In the genomic region with DNA sequence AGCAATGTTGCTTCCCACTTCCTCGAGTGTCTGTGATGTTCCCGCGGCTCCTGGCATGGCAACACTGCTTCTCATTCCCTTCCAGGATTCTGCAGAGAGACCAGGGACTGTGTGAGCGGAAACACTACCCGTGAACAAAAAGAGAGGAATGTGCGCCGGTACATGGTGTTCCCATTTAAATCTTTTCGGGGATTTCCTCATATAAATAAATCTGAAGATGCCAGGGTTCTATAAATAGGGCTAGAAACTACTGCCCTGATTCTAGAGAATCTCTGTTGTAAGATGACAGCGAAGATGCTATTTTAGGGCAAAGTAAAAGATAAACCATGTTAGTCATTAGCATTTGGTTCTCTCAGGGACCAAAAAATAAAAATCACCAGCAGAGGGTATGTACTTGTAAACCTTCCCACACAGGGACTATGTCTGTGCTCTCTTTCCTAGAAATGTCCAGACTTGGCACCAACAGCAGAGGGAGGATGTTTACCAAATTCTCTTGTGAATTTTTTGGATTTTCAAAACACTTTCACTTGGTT, we compare ENCODE assay signal across 12 cellular contexts.
A peak's percentile ranks its signal among the peaks of the same experiment; 100 is the strongest.
DNase-seq lines count a peak whose midpoint lies in the region; ATAC-seq and TF ChIP-seq lines count a peak whose summit lies in the region.
"Had no signal": no experiment of that assay in that cellular context is flagged by ENCODE, and none has a peak within 500 bp of the region (broad histone marks: within the 10 kb centered on the region; RNA-seq: fewer than 3 reads in every experiment).

No MANE protein-coding gene starts in this region.

- no peaks in the 10 kb centered on the region for H3K9me3 Mint-ChIP-seq in natural killer cell
- peaks cover 0 to 3% (median 0%) of the 10 kb centered on the region in 8 donors for H3K9me3 Mint-ChIP-seq in CD4-positive, alpha-beta memory T cell
- H3K9me3 Mint-ChIP-seq: H9, T-cell had no signal

- peak; percentile 53 for DNase-seq in EL
- peak; percentile 93 to 94 for DNase-seq in cardiac fibroblast (ENCODE audit: low read depth in 2 of 2)
- DNase-seq in islet precursor cell = peak; percentile 19
- DNase-seq in natural killer cell = no peak
- DNase-seq in CD4-positive, alpha-beta memory T cell = no peak
- no peak for DNase-seq in NCI-H1417 treated with DMSO at 0.1 percent for 48 hours (lab: John Stamatoyannopoulos, UW)
- DNase-seq: effector CD4-positive, alpha-beta T cell; H9; NCI-H446; T-cell had no signal

- ATAC-seq in natural killer cell = no peak
- ATAC-seq in HG02870 (IDR thresholded peaks at IDR 0.05; ENCODE audit: unreplicated experiment) = no peak
- ATAC-seq: T-cell had no signal

- H3K4me1 Mint-ChIP-seq in natural killer cell = peaks cover 30 to 31% of the 10 kb centered on the region in 2 donors
- peaks cover 24 to 39% (median 29%) of the 10 kb centered on the region in 4 donors for H3K4me1 Mint-ChIP-seq in CD4-positive, alpha-beta memory T cell

- TF ChIP-seq CTCF in cardiac fibroblast (IDR thresholded peaks at IDR 0.05; ENCODE audit: low read depth, low read length) (peak; percentile 14), natural killer cell (IDR thresholded peaks at IDR 0.05) (no peak)

- H3K27me3 ChIP-seq in skeletal muscle tissue (ENCODE audit: control insufficient read depth in 3 of 3, insufficient read depth in 3 of 3, low read length in 3 of 3) = no peaks in the 10 kb centered on the region
- H3K27me3 ChIP-seq in CD4-positive, alpha-beta memory T cell (ENCODE audit: insufficient read depth, low read length) = no peaks in the 10 kb centered on the region

- H3K9me3 ChIP-seq in skeletal muscle tissue (ENCODE audit: control insufficient read depth in 3 of 3, low read length in 3 of 3) = no peaks in the 10 kb centered on the region
- H3K9me3 ChIP-seq in CD4-positive, alpha-beta memory T cell (ENCODE audit: control insufficient read depth in 1 of 2, low read length in 2 of 2) = no peaks in the 10 kb centered on the region

- no peaks in the 10 kb centered on the region for H3K36me3 Mint-ChIP-seq in natural killer cell
- H3K36me3 Mint-ChIP-seq in CD4-positive, alpha-beta memory T cell = no peaks in the 10 kb centered on the region
- H3K36me3 Mint-ChIP-seq: T-cell had no signal

- H3K27me3 Mint-ChIP-seq in natural killer cell (ENCODE audit: low read depth in 2 of 2) = peaks cover 0 to 5% of the 10 kb centered on the region in 2 donors
- H3K27me3 Mint-ChIP-seq in CD4-positive, alpha-beta memory T cell = no peaks in the 10 kb centered on the region
- H3K27me3 Mint-ChIP-seq: T-cell had no signal

- H3K4me3 Mint-ChIP-seq in natural killer cell = no peak overlapping the region
- no peak overlapping the region for H3K4me3 Mint-ChIP-seq in CD4-positive, alpha-beta memory T cell
- H3K4me3 Mint-ChIP-seq: H9, T-cell had no signal

- peaks cover 0 to 8% (median 0%) of the 10 kb centered on the region in 3 donors for H3K36me3 ChIP-seq in skeletal muscle tissue (ENCODE audit: control insufficient read depth in 3 of 3, insufficient read depth in 3 of 3, low read length in 3 of 3)
- no peaks in the 10 kb centered on the region for H3K36me3 ChIP-seq in CD4-positive, alpha-beta memory T cell (ENCODE audit: insufficient read depth, low read length)

- intact Hi-C loops in natural killer cell (cut with micrococcal nuclease) = no loop called here
- intact Hi-C loops in CD4-positive, alpha-beta memory T cell (cut with micrococcal nuclease) = no loop called here

- CTCF ChIA-PET in CD4-positive, alpha-beta memory T cell (lab: Charles Lee; ENCODE audit: partially characterized antibody) = interaction anchor here (1.1 kb wide), 1 partner anchor 189 kb away, joined by 3 read pairs; no protein-coding TSS in a partner anchor

- H3K27ac ChIP-seq in skeletal muscle tissue (ENCODE audit: low read depth, low read length) = peak overlapping the region; percentile 87
- H3K27ac ChIP-seq in CD4-positive, alpha-beta memory T cell (ENCODE audit: low read depth, low read length) = no peak overlapping the region

- no peak overlapping the region for H3K4me3 ChIP-seq in cardiac fibroblast (replicated peaks in 1 of 2; ENCODE audit: low read depth in 2 of 2, low read length in 2 of 2)
- peak overlapping the region in 1 of 3 donors; percentile 4 for H3K4me3 ChIP-seq in skeletal muscle tissue (ENCODE audit: low read length in 3 of 3)
- no peak overlapping the region for H3K4me3 ChIP-seq in CD4-positive, alpha-beta memory T cell (ENCODE audit: low read length in 2 of 2)

- peaks cover 77 to 99% (median 97%) of the 10 kb centered on the region in 3 donors for H3K4me1 ChIP-seq in skeletal muscle tissue (ENCODE audit: control insufficient read depth in 3 of 3, insufficient read depth in 3 of 3, low read length in 3 of 3)
- peaks cover 31% of the 10 kb centered on the region for H3K4me1 ChIP-seq in CD4-positive, alpha-beta memory T cell (ENCODE audit: insufficient read depth, low read length)

- H3K9ac ChIP-seq in skeletal muscle tissue (ENCODE audit: low read depth in 1 of 3, low read length in 3 of 3) = peak overlapping the region in 2 of 3 donors; percentile 54 to 79

- H3K27ac Mint-ChIP-seq in natural killer cell = no peak overlapping the region
- peak overlapping the region in 1 of 7 donors; percentile 8 for H3K27ac Mint-ChIP-seq in CD4-positive, alpha-beta memory T cell
- H3K27ac Mint-ChIP-seq: T-cell had no signal

- POLR2A ChIA-PET in CD4-positive, alpha-beta memory T cell (lab: Charles Lee; ENCODE audit: partially characterized antibody) = no interaction called here

Comparison
In these comparisons a context has a peak if more than half of its experiments do, and no peak if none do; other contexts are left out.
1. DNase-seq: peak in EL (single experiment), cardiac fibroblast (2 of 2) and islet precursor cell (single experiment); none in natural killer cell (single experiment), CD4-positive, alpha-beta memory T cell (0 of 5) and NCI-H1417 treated with DMSO at 0.1 percent for 48 hours (single experiment).